In the genomic region with DNA sequence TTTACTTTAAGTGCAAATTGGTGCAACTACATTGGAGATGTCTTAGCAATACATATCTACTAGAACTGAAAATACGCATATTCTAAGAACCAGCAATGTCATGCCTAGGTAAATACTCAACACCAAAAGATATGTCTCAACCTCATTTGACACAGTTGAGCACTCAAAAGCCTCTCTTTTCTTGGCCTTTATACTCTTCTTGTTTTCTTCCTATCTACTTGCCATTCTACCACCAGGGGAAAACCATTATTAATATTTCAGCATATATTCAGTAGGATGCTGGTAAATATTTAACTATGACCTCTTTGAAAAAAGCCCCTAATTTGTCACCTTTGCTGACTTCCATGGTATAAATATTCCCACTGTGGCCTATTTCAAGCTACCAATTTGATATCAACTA, we compare ENCODE assay signal across 18 cellular contexts.
"Had no signal": no experiment of that assay in that cellular context is flagged by ENCODE, and none has a peak within 500 bp of the region (broad histone marks: within the 10 kb centered on the region; RNA-seq: fewer than 3 reads in every experiment).

No MANE protein-coding gene starts in this region.

- H3K36me3 ChIP-seq: ascending aorta, breast epithelium, pancreas had no signal

- H3K27me3 Mint-ChIP-seq: activated B cell treated with CpG ODN at 0.5 μM for 24 hours; activated naive CD8-positive, alpha-beta T cell treated with anti-CD3 and anti-CD28 coated beads, Interleukin-2, amount 50 U/mL, for 24 hours; naive thymus-derived CD8-positive, alpha-beta T cell had no signal

- H3K9me3 Mint-ChIP-seq: activated naive CD4-positive, alpha-beta T cell treated with anti-CD3 and anti-CD28 coated beads for 36 hours had no signal

- H3K4me3 ChIP-seq: ascending aorta, breast epithelium, pancreas had no signal

- H3K4me1 Mint-ChIP-seq: activated B cell treated with CpG ODN at 0.5 μM for 24 hours; activated naive CD8-positive, alpha-beta T cell treated with anti-CD3 and anti-CD28 coated beads, Interleukin-2, amount 50 U/mL, for 24 hours; naive thymus-derived CD8-positive, alpha-beta T cell had no signal

- H3K4me3 Mint-ChIP-seq: activated B cell treated with CpG ODN at 0.5 μM for 24 hours; activated naive CD4-positive, alpha-beta T cell treated with anti-CD3 and anti-CD28 coated beads for 36 hours; activated naive CD8-positive, alpha-beta T cell treated with anti-CD3 and anti-CD28 coated beads, Interleukin-2, amount 50 U/mL, for 24 hours; naive thymus-derived CD8-positive, alpha-beta T cell; stimulated activated effector memory CD8-positive, alpha-beta T cell treated with anti-CD3 and anti-CD28 coated beads, Interleukin-12 subunit alpha, Interleukin-12 subunit beta, amount 100 ng/mL, for 72 hours had no signal

- H3K9me3 ChIP-seq: breast epithelium, pancreas had no signal

- FAIRE-seq: pancreas, urothelium cell line had no signal

- H3K4me1 ChIP-seq: ascending aorta, breast epithelium, pancreas had no signal

- H3K27ac Mint-ChIP-seq: activated B cell treated with CpG ODN at 0.5 μM for 24 hours; activated naive CD4-positive, alpha-beta T cell treated with anti-CD3 and anti-CD28 coated beads for 36 hours; activated naive CD8-positive, alpha-beta T cell treated with anti-CD3 and anti-CD28 coated beads, Interleukin-2, amount 50 U/mL, for 24 hours; activated T-helper 2 cell treated with anti-CD3 and anti-CD28 coated beads, Interferon-gamma antibody, Interleukin-2, Interleukin-4, amounts not matched to agents 10 μg/mL and 5 μg/mL and 100 μg/mL, durations not matched to agents 14 hours and 24 hours and 36 hours; naive thymus-derived CD8-positive, alpha-beta T cell; stimulated activated effector memory CD8-positive, alpha-beta T cell treated with anti-CD3 and anti-CD28 coated beads, Interleukin-12 subunit alpha, Interleukin-12 subunit beta, amount 100 ng/mL, for 72 hours had no signal

- H3K36me3 Mint-ChIP-seq: naive thymus-derived CD8-positive, alpha-beta T cell; stimulated activated effector memory CD8-positive, alpha-beta T cell treated with anti-CD3 and anti-CD28 coated beads, Interleukin-12 subunit alpha, Interleukin-12 subunit beta, amount 100 ng/mL, for 72 hours had no signal

- DNase-seq: activated B cell treated with CpG ODN at 0.5 μM for 24 hours; activated CD4-positive, alpha-beta T cell treated with anti-CD3 and anti-CD28 coated beads for 48 hours; activated naive CD4-positive, alpha-beta T cell treated with anti-CD3 and anti-CD28 coated beads for 36 hours; activated naive CD8-positive, alpha-beta T cell treated with anti-CD3 and anti-CD28 coated beads, Interleukin-2, amount 50 U/mL, for 24 hours; activated T-cell treated with anti-CD3 and anti-CD28 coated beads for 4 hours; cerebellar nuclear complex; effector memory CD4-positive, alpha-beta T cell; foreskin melanocyte; kidney glomerular epithelial cell; mesenchymal stem cell; naive thymus-derived CD8-positive, alpha-beta T cell; pancreas; stimulated activated CD4-positive, alpha-beta T cell treated with anti-CD3 and anti-CD28 coated beads, Interleukin-2, amount 100 ng/mL, for 24 hours had no signal

- ATAC-seq: activated naive CD8-positive, alpha-beta T cell treated with anti-CD3 and anti-CD28 coated beads, Interleukin-2, amount 50 U/mL, for 24 hours; naive thymus-derived CD8-positive, alpha-beta T cell; pancreas; stimulated activated effector memory CD8-positive, alpha-beta T cell treated with anti-CD3 and anti-CD28 coated beads, Interleukin-12 subunit alpha, Interleukin-12 subunit beta, amount 100 ng/mL, for 72 hours had no signal

- H3K27ac ChIP-seq: ascending aorta, breast epithelium, pancreas had no signal
